Comparison of ENCODE assay signal across 16 cellular contexts in genomic region chr1:30473920-30474817, GRCh38.
A peak's percentile ranks its signal among the peaks of the same experiment; 100 is the strongest.
DNase-seq lines count a peak whose midpoint lies in the region; ATAC-seq and TF ChIP-seq lines count a peak whose summit lies in the region.
"Had no signal": no experiment of that assay in that cellular context is flagged by ENCODE, and none has a peak within 500 bp of the region (broad histone marks: within the 10 kb centered on the region; RNA-seq: fewer than 3 reads in every experiment).

No MANE protein-coding gene starts in this region.

- H2AFZ ChIP-seq in neural progenitor cell (replicated peaks): no peak overlapping the region

- ATAC-seq in activated B cell treated with CpG ODN at 0.5 μM for 24 hours (ENCODE audit: low read depth): no peak
- ATAC-seq in GM21515 (IDR thresholded peaks at IDR 0.05; ENCODE audit: unreplicated experiment): no peak
- no peak for ATAC-seq in GM21619 (IDR thresholded peaks at IDR 0.05; ENCODE audit: unreplicated experiment)

- H3F3A ChIP-seq in neural progenitor cell (ENCODE audit: low read depth): no peaks in the 10 kb centered on the region

- H3K27ac ChIP-seq in neural progenitor cell: no peak overlapping the region

- no peaks in the 10 kb centered on the region for H3K36me3 ChIP-seq in neural progenitor cell

- no peak overlapping the region for H3K4me3 Mint-ChIP-seq in activated B cell treated with CpG ODN at 0.5 μM for 24 hours
- H3K4me3 Mint-ChIP-seq in neural progenitor cell: no peak overlapping the region
- no peak overlapping the region for H3K4me3 Mint-ChIP-seq in chondrocyte (ENCODE audit: unreplicated experiment)
- H3K4me3 Mint-ChIP-seq: CD14-positive monocyte, H9 had no signal

- H4K20me1 ChIP-seq in neural progenitor cell (ENCODE audit: low read depth): no peaks in the 10 kb centered on the region

- no peak overlapping the region for H3K4me2 ChIP-seq in neural progenitor cell
- H3K4me2 ChIP-seq: SK-N-SH had no signal

- POLR2A ChIA-PET in activated B cell treated with CpG ODN at 0.5 μM for 24 hours (lab: Charles Lee): no interaction called here

- intact Hi-C loops in activated B cell treated with CpG ODN at 0.5 μM for 24 hours (cut with micrococcal nuclease): no loop called here

- H3K36me3 Mint-ChIP-seq in activated B cell treated with CpG ODN at 0.5 μM for 24 hours (ENCODE audit: low read depth): no peaks in the 10 kb centered on the region
- H3K36me3 Mint-ChIP-seq in neural progenitor cell: no peaks in the 10 kb centered on the region
- no peaks in the 10 kb centered on the region for H3K36me3 Mint-ChIP-seq in chondrocyte (ENCODE audit: low read depth)
- H3K36me3 Mint-ChIP-seq: CD14-positive monocyte had no signal

- peak; percentile 2 for DNase-seq in A172 (ENCODE audit: low spot score)
- peak; percentile 21 for DNase-seq in HFF-Myc (ENCODE audit: extremely low read depth, low read depth)
- peak; percentile 7 for DNase-seq in activated B cell treated with CpG ODN at 0.5 μM for 24 hours
- no peak for DNase-seq in neural progenitor cell (ENCODE audit: low spot score)
- DNase-seq in activated CD4-positive, alpha-beta T cell treated with anti-CD3 and anti-CD28 coated beads for 1 hour: no peak
- DNase-seq in chondrocyte (ENCODE audit: low spot score): no peak
- DNase-seq: H9, KBM-7, NCI-H1417 treated with DMSO at 0.1 percent for 48 hours, NCI-H2029, NCI-H510A treated with DMSO at 0.1 percent for 48 hours, SHP77, SK-N-SH had no signal

- TF ChIP-seq CTCF in HFF-Myc (IDR thresholded peaks at IDR 0.05; ENCODE audit: low read depth, low read length, missing control alignments) (no peak), activated B cell treated with CpG ODN at 0.5 μM for 24 hours (IDR thresholded peaks at IDR 0.05) (no peak), neural progenitor cell (IDR thresholded peaks at IDR 0.05) (no peak), chondrocyte (IDR thresholded peaks at IDR 0.05) (no peak)

- H3K4me1 ChIP-seq in neural progenitor cell: no peaks in the 10 kb centered on the region

- H3K79me2 ChIP-seq in neural progenitor cell (ENCODE audit: low read depth): no peaks in the 10 kb centered on the region

- H3K9ac ChIP-seq in neural progenitor cell: no peak overlapping the region
- H3K9ac ChIP-seq: SK-N-SH had no signal

- H3K9me3 ChIP-seq in neural progenitor cell (ENCODE audit: low read depth): no peaks in the 10 kb centered on the region
- H3K9me3 ChIP-seq: SK-N-SH had no signal

- H3K27me3 Mint-ChIP-seq in activated B cell treated with CpG ODN at 0.5 μM for 24 hours (peaks cover 2% of the 10 kb centered on the region), neural progenitor cell (ENCODE audit: insufficient read depth, low read depth) (peaks cover 6% of the 10 kb centered on the region), chondrocyte (ENCODE audit: low read depth) (peaks cover 6% of the 10 kb centered on the region)

- H3K27ac Mint-ChIP-seq in activated B cell treated with CpG ODN at 0.5 μM for 24 hours (no peak overlapping the region), neural progenitor cell (peak overlapping the region; percentile 23), chondrocyte (ENCODE audit: unreplicated experiment) (no peak overlapping the region)
- H3K27ac Mint-ChIP-seq: CD14-positive monocyte, H9 had no signal

- H3K4me3 ChIP-seq in HFF-Myc (replicated peaks; ENCODE audit: low read depth, low read length): no peak overlapping the region
- no peak overlapping the region for H3K4me3 ChIP-seq in neural progenitor cell

- H3K9me3 Mint-ChIP-seq in activated B cell treated with CpG ODN at 0.5 μM for 24 hours (no peaks in the 10 kb centered on the region), neural progenitor cell (no peaks in the 10 kb centered on the region), chondrocyte (ENCODE audit: low read depth) (no peaks in the 10 kb centered on the region)
- H3K9me3 Mint-ChIP-seq: H9 had no signal

- no peaks in the 10 kb centered on the region for H3K4me1 Mint-ChIP-seq in activated B cell treated with CpG ODN at 0.5 μM for 24 hours
- no peaks in the 10 kb centered on the region for H3K4me1 Mint-ChIP-seq in neural progenitor cell
- H3K4me1 Mint-ChIP-seq in chondrocyte (ENCODE audit: low read depth): no peaks in the 10 kb centered on the region
- H3K4me1 Mint-ChIP-seq: CD14-positive monocyte, H9 had no signal

- no peaks in the 10 kb centered on the region for H3K27me3 ChIP-seq in neural progenitor cell

- CTCF ChIA-PET in activated B cell treated with CpG ODN at 0.5 μM for 24 hours (lab: Charles Lee): no interaction called here

Comparison
In these comparisons a context has a peak if more than half of its experiments do, and no peak if none do; other contexts are left out.
1. DNase-seq: peak in A172 (single experiment), HFF-Myc (single experiment) and activated B cell treated with CpG ODN at 0.5 μM for 24 hours (single experiment); none in neural progenitor cell (single experiment), activated CD4-positive, alpha-beta T cell treated with anti-CD3 and anti-CD28 coated beads for 1 hour (single experiment) and chondrocyte (single experiment).